In genomic region chr4:74930166-74930565, GRCh38 we compare ENCODE assay signal across 1 cellular context.
TF ChIP-seq lines count a peak whose summit lies in the region.

No MANE protein-coding gene starts in this region.

TF ChIP-seq in GM23338, 12 proteins besides CTCF, POLR2A, EP300 and RAD21 (continued from another document):
- no peak for TF ChIP-seq ZNF462 (CRISPR knock-in tag; IDR thresholded peaks at IDR 0.05)
- no peak for TF ChIP-seq JUNB (IDR thresholded peaks at IDR 0.05; ENCODE audit: unreplicated experiment)
- TF ChIP-seq EZH2 (IDR thresholded peaks at IDR 0.05; ENCODE audit: low read depth, unreplicated experiment), result no peak
